In genomic region chr1:39026947-39027507, GRCh38 we compare ENCODE assay signal across 8 cellular contexts. TPM values are rescaled to one million over a fixed set of nuclear protein-coding genes. Genes with fewer than 3 reads are reported as not detected.
DNase-seq lines count a peak whose midpoint lies in the region; ATAC-seq and TF ChIP-seq lines count a peak whose summit lies in the region.

No MANE protein-coding gene starts in this region.

- no peak for TF ChIP-seq CTCF in 22Rv1 (IDR thresholded peaks at IDR 0.05)
- no peak for TF ChIP-seq CTCF in HL-60 (IDR thresholded peaks at IDR 0.05; ENCODE audit: insufficient read depth, low read length)
- no peak for TF ChIP-seq CTCF in cardiac fibroblast (IDR thresholded peaks at IDR 0.05; ENCODE audit: low read depth, low read length)
- TF ChIP-seq CTCF in mucosa of descending colon (IDR thresholded peaks at IDR 0.05): no peak

- H3K9me3 ChIP-seq in mucosa of descending colon: no peaks in the 10 kb centered on the region

- H3K27ac ChIP-seq in 22Rv1 (peak overlapping the region; percentile 79), HL-60 (replicated peaks) (peak overlapping the region; percentile 85)

- no peaks in the 10 kb centered on the region for H3K27me3 ChIP-seq in HL-60 (ENCODE audit: insufficient read depth, poor library complexity, severe bottlenecking)

- H3K36me3 ChIP-seq in mucosa of descending colon (ENCODE audit: low read depth): no peaks in the 10 kb centered on the region

- intact Hi-C loops in mucosa of descending colon (cut with DNase I, micrococcal nuclease): no loop called here

- H3K4me3 ChIP-seq in HL-60 (replicated peaks; ENCODE audit: insufficient read depth, low read length): peak overlapping the region; percentile 64
- H3K4me3 ChIP-seq in cardiac fibroblast (replicated peaks in 1 of 2; ENCODE audit: low read depth in 2 of 2, low read length in 2 of 2): peak overlapping the region; percentile 82 to 94
- peak overlapping the region; percentile 44 for H3K4me3 ChIP-seq in mucosa of descending colon

- peaks cover 9% of the 10 kb centered on the region for H3K4me1 ChIP-seq in mucosa of descending colon (ENCODE audit: low read depth)

- no peak for DNase-seq in HL-60 (ENCODE audit: low read depth in 1 of 2, low spot score in 1 of 2)
- no peak for DNase-seq in cardiac fibroblast (ENCODE audit: low read depth in 2 of 2)
- no peak for DNase-seq in mucosa of descending colon
- DNase-seq in NCI-H1048 (lab: John Stamatoyannopoulos, UW): no peak
- no peak for DNase-seq in UCSD-AML1 (lab: John Stamatoyannopoulos, UW; ENCODE audit: unreplicated experiment)
- no peak for DNase-seq in NCI-H1417 treated with DMSO at 0.1 percent for 48 hours (lab: John Stamatoyannopoulos, UW)

- ATAC-seq in mucosa of descending colon (no peak), HG03442 (IDR thresholded peaks at IDR 0.05; ENCODE audit: unreplicated experiment) (no peak)

RNA-seq across cellular contexts. Expression of gene NDUFS5, which starts 0.9 kb away (rescaled TPM):
- 100 to 1,000 TPM; 167 to 224 (median 183) TPM for total RNA-seq in mucosa of descending colon

RNA-seq across cellular contexts. Expression of gene AKIRIN1, which starts 36.0 kb away (rescaled TPM):
- total RNA-seq in mucosa of descending colon: 10 to 100 TPM; 47.7 to 60.4 (median 54.5) TPM
